Comparison of ENCODE assay signal across 1 cellular context in the genomic region with DNA sequence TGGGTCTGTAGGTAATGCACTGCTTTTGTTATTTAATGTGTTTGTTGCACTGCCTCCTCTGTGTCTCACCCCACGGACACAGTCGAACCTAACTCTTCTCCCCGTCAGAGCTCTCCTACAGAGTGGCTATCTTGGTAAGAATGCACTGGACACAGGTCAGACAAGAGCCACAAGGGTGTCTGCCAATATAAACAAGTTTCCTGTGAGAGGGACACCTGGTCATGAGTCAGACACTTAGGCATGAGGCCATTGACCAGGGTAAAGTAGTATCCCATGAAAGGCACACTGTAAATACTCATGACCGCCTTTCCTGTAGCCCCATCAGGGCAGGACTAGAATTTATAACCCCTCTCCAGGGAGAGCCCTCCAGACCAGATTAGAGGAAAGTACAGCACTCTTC.
TF ChIP-seq lines count a peak whose summit lies in the region.

No MANE protein-coding gene starts in this region.

TF ChIP-seq in GM23338, 12 proteins besides CTCF, POLR2A, EP300 and RAD21 (continued from another document):
- TF ChIP-seq ZNF462 (CRISPR knock-in tag; IDR thresholded peaks at IDR 0.05): no peak
- no peak for TF ChIP-seq JUNB (IDR thresholded peaks at IDR 0.05; ENCODE audit: unreplicated experiment)
- no peak for TF ChIP-seq NANOG (IDR thresholded peaks at IDR 0.05; ENCODE audit: borderline replicate concordance)
- no peak for TF ChIP-seq ZNF331 (CRISPR knock-in tag; IDR thresholded peaks at IDR 0.05; ENCODE audit: low read depth)
